8 cellular contexts compared by ENCODE assay signal in genomic region chr10:34758447-34758996, GRCh38. TPM values are rescaled to one million over a fixed set of nuclear protein-coding genes. Genes with fewer than 3 reads are reported as not detected.
DNase-seq lines count a peak whose midpoint lies in the region; ATAC-seq and TF ChIP-seq lines count a peak whose summit lies in the region.

No MANE protein-coding gene starts in this region.

- H3K14ac ChIP-seq in neuronal stem cell (ENCODE audit: low read length): no peak overlapping the region

- H3K4me1 Mint-ChIP-seq in activated naive CD4-positive, alpha-beta T cell treated with anti-CD3 and anti-CD28 coated beads, Interleukin-2, amount 10 ng/mL, durations not matched to agents 7 days and 5 days: peaks cover 2% of the 10 kb centered on the region

- no peak overlapping the region for H2AK5ac ChIP-seq in neuronal stem cell (ENCODE audit: low read depth, low read length)

- H3K27me3 Mint-ChIP-seq in activated naive CD4-positive, alpha-beta T cell treated with anti-CD3 and anti-CD28 coated beads, Interleukin-2, amount 10 ng/mL, durations not matched to agents 7 days and 5 days: no peaks in the 10 kb centered on the region

- H3K27ac ChIP-seq in SK-N-SH (ENCODE audit: low read depth in 2 of 2, low read length in 1 of 2) (peak overlapping the region in 1 of 2 experiments; percentile 86; a peak in 2 of 4 replicates), caudate nucleus (ENCODE audit: low read depth, low read length) (no peak overlapping the region), neuronal stem cell (replicated peaks; ENCODE audit: low read length) (no peak overlapping the region)

- H3K9me3 ChIP-seq in SK-N-SH (no peaks in the 10 kb centered on the region), neuronal stem cell (replicated peaks in 1 of 2; ENCODE audit: control insufficient read depth in 2 of 2, insufficient read depth in 1 of 2, low read depth in 1 of 2, low read length in 2 of 2) (no peaks in the 10 kb centered on the region)

- CTCF ChIA-PET in SK-N-SH (lab: Yijun Ruan, JAX): interaction anchor here (0.7 to 1.3 kb wide), 4 partner anchors 11 to 103 kb away, joined by 3 read pairs; no protein-coding TSS in a partner anchor
- CTCF ChIA-PET in activated naive CD4-positive, alpha-beta T cell treated with anti-CD3 and anti-CD28 coated beads, Interleukin-2, amount 10 ng/mL, durations not matched to agents 7 days and 5 days (lab: Charles Lee): no interaction called here

- peak overlapping the region; percentile 41; the same call in 1 of the 2 replicates for H3K4me2 ChIP-seq in SK-N-SH
- H3K4me2 ChIP-seq in neuronal stem cell (ENCODE audit: insufficient read depth, low read length, poor library complexity, severe bottlenecking): no peak overlapping the region

- H4K8ac ChIP-seq in neuronal stem cell (ENCODE audit: low read depth, low read length): no peak overlapping the region

- no peak overlapping the region; a peak in 1 of 4 replicates for H3K4me3 ChIP-seq in SK-N-SH (ENCODE audit: low read depth in 2 of 2, low read length in 1 of 2)
- H3K4me3 ChIP-seq in kidney epithelial cell (ENCODE audit: low read depth, low read length): no peak overlapping the region
- no peak overlapping the region for H3K4me3 ChIP-seq in neuronal stem cell (ENCODE audit: low read length in 2 of 2)

- no peak overlapping the region for H3K27ac Mint-ChIP-seq in activated naive CD4-positive, alpha-beta T cell treated with anti-CD3 and anti-CD28 coated beads, Interleukin-2, amount 10 ng/mL, durations not matched to agents 7 days and 5 days

- H3K4ac ChIP-seq in neuronal stem cell (ENCODE audit: low read length): no peak overlapping the region

- ATAC-seq in GM18517 (IDR thresholded peaks at IDR 0.05; ENCODE audit: unreplicated experiment): peak; percentile 72
- ATAC-seq in HG03039 (IDR thresholded peaks at IDR 0.05; ENCODE audit: unreplicated experiment): peak; percentile 54

- no peak overlapping the region for H2BK12ac ChIP-seq in neuronal stem cell (ENCODE audit: low read length)

- no peak overlapping the region for H2BK5ac ChIP-seq in neuronal stem cell (ENCODE audit: low read length)

- peaks cover 35% of the 10 kb centered on the region for H3F3A ChIP-seq in SK-N-SH (replicated peaks; ENCODE audit: insufficient read depth)

- TF ChIP-seq CTCF in SK-N-SH (IDR thresholded peaks at IDR 0.05) (no peak), kidney epithelial cell (IDR thresholded peaks at IDR 0.05; ENCODE audit: insufficient read depth, low read length, poor library complexity, severe bottlenecking) (no peak)

- no peak for TF ChIP-seq RAD21 in SK-N-SH (IDR thresholded peaks at IDR 0.05; ENCODE audit: low read length)

- H3K36me3 ChIP-seq in SK-N-SH (replicated peaks in 1 of 2; ENCODE audit: control insufficient read depth in 1 of 2, insufficient read depth in 2 of 2, low read length in 1 of 2) (no peaks in the 10 kb centered on the region), kidney epithelial cell (ENCODE audit: control insufficient read depth, insufficient read depth, low read length) (no peaks in the 10 kb centered on the region), neuronal stem cell (replicated peaks in 1 of 2; ENCODE audit: control insufficient read depth in 2 of 2, insufficient read depth in 2 of 2, low read length in 2 of 2) (no peaks in the 10 kb centered on the region)

- no peaks in the 10 kb centered on the region for H3K36me3 Mint-ChIP-seq in activated naive CD4-positive, alpha-beta T cell treated with anti-CD3 and anti-CD28 coated beads, Interleukin-2, amount 10 ng/mL, durations not matched to agents 7 days and 5 days

- H3K4me1 ChIP-seq in SK-N-SH (ENCODE audit: control insufficient read depth in 1 of 2, insufficient read depth in 2 of 2, low read depth in 1 of 2, low read length in 1 of 2): peaks cover 10 to 23% of the 10 kb centered on the region in 2 experiments; a peak in 3 of 4 replicates
- peaks cover 0 to 3% of the 10 kb centered on the region in 2 donors for H3K4me1 ChIP-seq in neuronal stem cell (ENCODE audit: control insufficient read depth in 2 of 2, insufficient read depth in 1 of 2, low read depth in 1 of 2, low read length in 2 of 2)

- no peak overlapping the region for H3K4me3 Mint-ChIP-seq in activated naive CD4-positive, alpha-beta T cell treated with anti-CD3 and anti-CD28 coated beads, Interleukin-2, amount 10 ng/mL, durations not matched to agents 7 days and 5 days

- H4K91ac ChIP-seq in neuronal stem cell (ENCODE audit: low read depth, low read length, poor library complexity): no peak overlapping the region

- DNase-seq in SK-N-SH: no peak
- DNase-seq in kidney epithelial cell (ENCODE audit: low read depth): peak; percentile 99
- DNase-seq in activated naive CD4-positive, alpha-beta T cell treated with anti-CD3 and anti-CD28 coated beads, Interleukin-2, amount 10 ng/mL, durations not matched to agents 7 days and 5 days: no peak
- DNase-seq in caudate nucleus (lab: John Stamatoyannopoulos, UW): no peak
- DNase-seq in posterior cingulate gyrus: no peak
- DNase-seq in neuronal stem cell (ENCODE audit: low spot score): no peak

- no peaks in the 10 kb centered on the region for H3K79me1 ChIP-seq in neuronal stem cell (ENCODE audit: low read depth, low read length)

- no peaks in the 10 kb centered on the region for H3K9me3 Mint-ChIP-seq in activated naive CD4-positive, alpha-beta T cell treated with anti-CD3 and anti-CD28 coated beads, Interleukin-2, amount 10 ng/mL, durations not matched to agents 7 days and 5 days

- H3K9ac ChIP-seq in SK-N-SH: no peak overlapping the region; the same call in 1 of the 2 replicates
- H3K9ac ChIP-seq in neuronal stem cell (ENCODE audit: low read depth, low read length, poor library complexity): no peak overlapping the region

- H3K9me2 ChIP-seq in SK-N-SH: no peaks in the 10 kb centered on the region

- H3K27me3 ChIP-seq in SK-N-SH (ENCODE audit: insufficient read depth) (no peaks in the 10 kb centered on the region), kidney epithelial cell (ENCODE audit: control insufficient read depth, insufficient read depth, low read length) (no peaks in the 10 kb centered on the region), neuronal stem cell (ENCODE audit: control insufficient read depth in 3 of 3, insufficient read depth in 3 of 3, low read depth in 1 of 3, low read length in 3 of 3) (no peaks in the 10 kb centered on the region)

- H2BK120ac ChIP-seq in neuronal stem cell (ENCODE audit: low read depth, low read length): no peak overlapping the region

- peak in 1 of 2 experiments; percentile 70; a peak in 1 of 4 replicates for TF ChIP-seq EP300 in SK-N-SH (IDR thresholded peaks at IDR 0.05; ENCODE audit: borderline replicate concordance in 1 of 2, low read depth in 1 of 2, low read length in 1 of 2)

- intact Hi-C loops in posterior cingulate gyrus (cut with DNase I): no loop called here

- H3K18ac ChIP-seq in neuronal stem cell (ENCODE audit: low read length): no peak overlapping the region

- peaks cover 19% of the 10 kb centered on the region; the same call in 1 of the 2 replicates for H4K20me1 ChIP-seq in SK-N-SH (ENCODE audit: insufficient read depth)

- no peak overlapping the region for H2BK15ac ChIP-seq in neuronal stem cell (ENCODE audit: low read length)

- POLR2A ChIA-PET in SK-N-SH (lab: Yijun Ruan, JAX): no interaction called here

- WGBS in SK-N-SH (ENCODE audit: low lambda C conversion rate): 25% methylated on average over 3 of the region's 3 CpGs
- no CpG with 5 or more reads among the region's 3 CpGs for WGBS in neuronal stem cell (ENCODE audit: extremely low coverage in 2 of 2, insufficient read length in 2 of 2, insufficient replicate concordance in 1 of 2), 2 donors

- H2AFZ ChIP-seq in SK-N-SH (ENCODE audit: low read depth) (no peak overlapping the region), neuronal stem cell (ENCODE audit: low read length) (no peak overlapping the region)

- H3K79me2 ChIP-seq in SK-N-SH (ENCODE audit: insufficient read depth): peaks cover 80% of the 10 kb centered on the region

- H3K23ac ChIP-seq in neuronal stem cell (ENCODE audit: low read depth, low read length, poor library complexity): no peak overlapping the region

TF ChIP-seq in SK-N-SH, 30 proteins besides CTCF, POLR2A, EP300 and RAD21 (continues in another document):
- TF ChIP-seq NFIC (IDR thresholded peaks at IDR 0.05; ENCODE audit: borderline replicate concordance) (peak; percentile 54; the same call in 1 of the 2 replicates), EZH2phosphoT487 (IDR thresholded peaks at IDR 0.05; ENCODE audit: borderline replicate concordance, low read depth) (no peak), JUND (IDR thresholded peaks at IDR 0.05) (peak; percentile 90), TEAD4 (IDR thresholded peaks at IDR 0.05; ENCODE audit: borderline replicate concordance, insufficient read depth) (no peak), POLR2AphosphoS5 (IDR thresholded peaks at IDR 0.05; ENCODE audit: low read depth, low read length) (peak; percentile 21; the same call in 1 of the 2 replicates), REST (IDR thresholded peaks at IDR 0.05; ENCODE audit: low read depth, low read length) (no peak; the same call in 1 of the 2 replicates)

RNA-seq across cellular contexts. Expression of gene PARD3, which starts 56.6 kb away (rescaled TPM):
- polyA plus RNA-seq in SK-N-SH (2012; rRNA removed): 29.4 and 38.9 TPM in 2 replicates
- 31.3 and 35.8 TPM in 2 replicates for polyA plus RNA-seq in SK-N-SH (2012; cell fraction: cytosol; rRNA removed)
- 46.7 and 74.5 TPM in 2 replicates for polyA plus RNA-seq in SK-N-SH (2012; cell fraction: nucleus; rRNA removed)
- 76.0 and 76.4 TPM in 2 replicates for total RNA-seq in kidney epithelial cell
- polyA plus RNA-seq in neuronal stem cell (2013, experiment 1 of 2): 41.6 TPM
- polyA plus RNA-seq in neuronal stem cell (2013, experiment 2 of 2): 42.6 TPM
